Comparison of ENCODE assay signal across 12 cellular contexts in the genomic region with DNA sequence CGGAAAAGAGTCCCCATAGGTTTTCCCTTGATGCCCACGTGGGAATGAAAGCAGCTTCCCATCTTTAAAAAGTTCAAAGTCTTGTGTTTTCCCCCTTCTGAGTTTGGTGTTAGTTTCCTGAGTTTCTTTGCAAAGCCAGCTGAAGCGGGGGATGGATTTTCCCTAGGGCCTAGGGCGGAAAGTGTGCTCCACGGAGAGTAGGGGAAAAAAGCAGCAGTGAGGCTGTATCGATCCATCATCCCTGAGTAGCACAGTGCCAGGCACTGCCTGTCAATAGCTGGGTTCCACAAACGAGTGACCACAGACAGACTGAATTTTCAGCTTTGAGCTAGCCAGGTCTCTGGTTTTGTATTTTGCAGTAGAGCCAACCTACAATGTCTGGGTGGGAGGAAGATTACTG. TPM values are rescaled to one million over a fixed set of nuclear protein-coding genes. Genes with fewer than 3 reads are reported as not detected.
A peak's percentile ranks its signal among the peaks of the same experiment; 100 is the strongest.
DNase-seq lines count a peak whose midpoint lies in the region; ATAC-seq, FAIRE-seq and TF ChIP-seq lines count a peak whose summit lies in the region.
"Had no signal": no experiment of that assay in that cellular context is flagged by ENCODE, and none has a peak within 500 bp of the region (broad histone marks: within the 10 kb centered on the region; RNA-seq: fewer than 3 reads in every experiment).

No MANE protein-coding gene starts in this region.

- H3K4me1 ChIP-seq in pancreas (peaks cover 0 to 7% (median 5%) of the 10 kb centered on the region in 3 donors), transverse colon (peaks cover 5 to 19% (median 13%) of the 10 kb centered on the region in 4 donors)

- H3K9me3 ChIP-seq in pancreas (no peaks in the 10 kb centered on the region), transverse colon (no peaks in the 10 kb centered on the region)
- H3K9me3 ChIP-seq: body of pancreas had no signal

- in situ Hi-C loops in astrocyte of the spinal cord (cut with HindIII; ENCODE audit: low sequenced_read_pairs): no loop called here
- in situ Hi-C loops in transverse colon (cut with MboI; ENCODE audit: low pct_ligation_motif_present in 1 of 4, low pct_unique_long_range_greater_than_20kb in 1 of 4, low sequenced_read_pairs in 3 of 4): no loop called here

- H3K4me3 ChIP-seq in astrocyte of the spinal cord (ENCODE audit: low read depth, low read length): peak overlapping the region; percentile 59
- H3K4me3 ChIP-seq in fibroblast of mammary gland (ENCODE audit: control insufficient read depth, low read depth, low read length): peak overlapping the region; percentile 57
- H3K4me3 ChIP-seq in pancreas: peak overlapping the region in 3 of 4 donors; percentile 57 to 68 (median 64)
- H3K4me3 ChIP-seq in transverse colon: peak overlapping the region; percentile 53 to 79 (median 66)

- DNase-seq in astrocyte of the spinal cord (ENCODE audit: low read depth, low spot score) (no peak), fibroblast of mammary gland (ENCODE audit: low read depth) (no peak), pancreas (no peak), transverse colon (no peak), NCI-H2227 treated with DMSO at 0.1 percent for 48 hours (lab: John Stamatoyannopoulos, UW) (no peak)
- DNase-seq in stimulated activated CD8-positive, alpha-beta memory T cell treated with anti-CD3 and anti-CD28 coated beads, Interleukin-4, amount 100 ng/mL, for 48 hours: no peak
- DNase-seq: activated T-cell treated with anti-CD3 and anti-CD28 coated beads, Interleukin-2, amount 50 U/mL, for 24 hours; NCI-H1694 treated with DMSO at 0.1 percent for 48 hours; stimulated activated naive B cell treated with anti-CD40 and anti-IgM and Interleukin-4, amounts not matched to agents 10 μg/mL and 1 μg/mL and 100 μg/mL, for 72 hours had no signal

- TF ChIP-seq CTCF in astrocyte of the spinal cord (IDR thresholded peaks at IDR 0.05; ENCODE audit: low read depth, low read length): no peak
- TF ChIP-seq CTCF in fibroblast of mammary gland (conservative IDR thresholded peaks at IDR 0.05; ENCODE audit: control insufficient read depth, insufficient read depth, low read depth, low read length): no peak
- no peak for TF ChIP-seq CTCF in pancreas (IDR thresholded peaks at IDR 0.05)
- TF ChIP-seq CTCF in transverse colon (IDR thresholded peaks at IDR 0.05): no peak

- no peak for TF ChIP-seq EP300 in transverse colon (IDR thresholded peaks at IDR 0.05; ENCODE audit: low read depth)

- H3K27ac ChIP-seq in pancreas: no peak overlapping the region
- peak overlapping the region; percentile 84 to 92 (median 87) for H3K27ac ChIP-seq in transverse colon

- ATAC-seq in pancreas (peak in 1 of 4 donors; percentile 7), HG02884 (IDR thresholded peaks at IDR 0.05; ENCODE audit: unreplicated experiment) (no peak)
- ATAC-seq: body of pancreas; esophagus mucosa; stimulated activated naive B cell treated with anti-CD40 and anti-IgM and Interleukin-4, amounts not matched to agents 10 μg/mL and 1 μg/mL and 100 μg/mL, for 72 hours had no signal

- intact Hi-C loops in pancreas (cut with DNase I): no loop called here
- intact Hi-C loops in transverse colon (cut with DNase I; ENCODE audit: low total_unique reads): loop anchor here (5.0 kb wide), 1 partner anchor 681 kb away; no protein-coding TSS in a partner anchor

- H3K27me3 ChIP-seq in pancreas (no peaks in the 10 kb centered on the region), transverse colon (peaks cover 39% of the 10 kb centered on the region)
- H3K27me3 ChIP-seq: body of pancreas had no signal

- 28 to 30% methylated on average over 7 of the region's 7 CpGs for WGBS in pancreas, 2 donors
- WGBS in transverse colon (ENCODE audit: low coverage in 1 of 2), 2 donors: 44 to 56% methylated on average over 3 to 7 of the region's 7 CpGs

- H3K36me3 ChIP-seq in pancreas: no peaks in the 10 kb centered on the region
- no peaks in the 10 kb centered on the region for H3K36me3 ChIP-seq in transverse colon

- no peak for TF ChIP-seq POLR2A in transverse colon (IDR thresholded peaks at IDR 0.05)

- no peak for FAIRE-seq in pancreas (lab: Jason Lieb, UNC)

RNA-seq across cellular contexts. Expression of a gene that starts 1.4 kb away (rescaled TPM):
- total RNA-seq in pancreas: 1 to 10 TPM; 4.0 to 9.0 (median 7.2) TPM
- polyA plus RNA-seq in pancreas: 10 to 100 TPM in 1 of 2 donors, 1 to 10 TPM in 1; 4.6 to 10.5 TPM
- 10 to 100 TPM; 15.7 to 31.6 (median 20.7) TPM for total RNA-seq in transverse colon

Comparison
In these comparisons a context has a peak if more than half of its experiments do, and no peak if none do; other contexts are left out.
1. H3K27ac ChIP-seq: peak in transverse colon (4 of 4); none in pancreas (0 of 4).
2. Peak in every context shown above with its lines, with median percentiles within 50 percentile points of each other: H3K4me3 ChIP-seq.